ENCODE assay signal across 8 cellular contexts in the genomic region with DNA sequence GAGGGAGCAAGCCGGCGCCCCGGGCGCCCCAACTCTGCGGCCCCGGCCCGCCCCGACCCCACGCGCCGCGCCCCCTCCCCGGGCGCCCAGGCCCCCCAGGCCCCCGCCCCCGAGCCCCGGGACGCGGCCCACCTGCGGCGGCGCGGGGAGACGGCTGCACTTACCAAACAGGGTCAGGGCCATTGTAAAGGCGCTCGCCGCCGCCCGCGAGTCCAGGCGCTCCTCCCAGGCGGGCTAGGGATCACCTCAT. TPM values are rescaled to one million over a fixed set of nuclear protein-coding genes. Genes with fewer than 3 reads are reported as not detected.
DNase-seq lines count a peak whose midpoint lies in the region; ATAC-seq, FAIRE-seq and TF ChIP-seq lines count a peak whose summit lies in the region.

No MANE protein-coding gene starts in this region.

- no peak overlapping the region for H3K27ac Mint-ChIP-seq in activated CD8-positive, alpha-beta memory T cell treated with anti-CD3 and anti-CD28 coated beads, Interleukin-2, amount 10 ng/mL, durations not matched to agents 7 days and 5 days

- H3K9me3 Mint-ChIP-seq in activated CD8-positive, alpha-beta memory T cell treated with anti-CD3 and anti-CD28 coated beads, Interleukin-2, amount 10 ng/mL, durations not matched to agents 7 days and 5 days (ENCODE audit: low read depth): no peaks in the 10 kb centered on the region

- ATAC-seq in activated CD8-positive, alpha-beta memory T cell treated with anti-CD3 and anti-CD28 coated beads, Interleukin-2, amount 10 ng/mL, durations not matched to agents 7 days and 5 days: no peak
- ATAC-seq in HG03442 (IDR thresholded peaks at IDR 0.05; ENCODE audit: unreplicated experiment): peak; percentile 37

- H3K4me3 Mint-ChIP-seq in activated CD8-positive, alpha-beta memory T cell treated with anti-CD3 and anti-CD28 coated beads, Interleukin-2, amount 10 ng/mL, durations not matched to agents 7 days and 5 days: peak overlapping the region; percentile 71

- H3K4me1 ChIP-seq in ascending aorta (peaks cover 0 to 6% of the 10 kb centered on the region in 2 donors), testis (no peaks in the 10 kb centered on the region)

- FAIRE-seq in GM19239 (lab: Jason Lieb, UNC): no peak

- no peak for TF ChIP-seq CTCF in ascending aorta (IDR thresholded peaks at IDR 0.05)
- no peak for TF ChIP-seq CTCF in kidney epithelial cell (IDR thresholded peaks at IDR 0.05; ENCODE audit: insufficient read depth, low read length, poor library complexity, severe bottlenecking)
- TF ChIP-seq CTCF in testis (IDR thresholded peaks at IDR 0.05): no peak
- TF ChIP-seq CTCF in GM20000 (IDR thresholded peaks at IDR 0.05; ENCODE audit: extremely low read depth, missing control alignments): no peak

- H3K27me3 Mint-ChIP-seq in activated CD8-positive, alpha-beta memory T cell treated with anti-CD3 and anti-CD28 coated beads, Interleukin-2, amount 10 ng/mL, durations not matched to agents 7 days and 5 days: peaks cover 62% of the 10 kb centered on the region

- no peak for DNase-seq in activated CD8-positive, alpha-beta memory T cell treated with anti-CD3 and anti-CD28 coated beads, Interleukin-2, amount 10 ng/mL, durations not matched to agents 7 days and 5 days
- no peak for DNase-seq in activated CD8-positive, alpha-beta memory T cell treated with anti-CD3 and anti-CD28 coated beads for 24 hours
- DNase-seq in ascending aorta (ENCODE audit: low spot score in 2 of 2) (peak in 1 of 2 donors; percentile 65), kidney epithelial cell (ENCODE audit: low read depth) (no peak), testis (peak; percentile 47), GM20000 (ENCODE audit: low spot score) (no peak), GM19239 (ENCODE audit: insufficient read length, low spot score) (no peak)

- H3K9me3 ChIP-seq in ascending aorta: no peaks in the 10 kb centered on the region
- no peaks in the 10 kb centered on the region for H3K9me3 ChIP-seq in testis

- intact Hi-C loops in ascending aorta (cut with DNase I): loop anchor here (10.0 kb wide), 1 partner anchor 160 kb away; a partner anchor contains a TSS
- intact Hi-C loops in testis (cut with DNase I; ENCODE audit: low total_unique reads): no loop called here

- CTCF ChIA-PET in activated CD8-positive, alpha-beta memory T cell treated with anti-CD3 and anti-CD28 coated beads, Interleukin-2, amount 10 ng/mL, durations not matched to agents 7 days and 5 days (lab: Charles Lee): interaction anchor here (1.2 to 2.7 kb wide), 6 partner anchors 15 to 307 kb away, joined by 3 to 17 read pairs (median 4); no protein-coding TSS in a partner anchor

- peaks cover 10% of the 10 kb centered on the region for H3K4me1 Mint-ChIP-seq in activated CD8-positive, alpha-beta memory T cell treated with anti-CD3 and anti-CD28 coated beads, Interleukin-2, amount 10 ng/mL, durations not matched to agents 7 days and 5 days

- 0% methylated on average over 3 to 10 of the region's 32 CpGs for WGBS in testis, 2 donors

- H3K4me3 ChIP-seq in ascending aorta (peak overlapping the region; percentile 86 to 96), kidney epithelial cell (ENCODE audit: low read depth, low read length) (peak overlapping the region; percentile 68), testis (peak overlapping the region; percentile 73 to 81)

- TF ChIP-seq POLR2A in testis (IDR thresholded peaks at IDR 0.05): no peak

- H3K27ac ChIP-seq in ascending aorta (peak overlapping the region; percentile 88 to 96), testis (peak overlapping the region; percentile 79 to 80)

- H3K36me3 Mint-ChIP-seq in activated CD8-positive, alpha-beta memory T cell treated with anti-CD3 and anti-CD28 coated beads, Interleukin-2, amount 10 ng/mL, durations not matched to agents 7 days and 5 days: peaks cover 1% of the 10 kb centered on the region

- H3K27me3 ChIP-seq in ascending aorta: no peaks in the 10 kb centered on the region
- no peaks in the 10 kb centered on the region for H3K27me3 ChIP-seq in kidney epithelial cell (ENCODE audit: control insufficient read depth, insufficient read depth, low read length)
- no peaks in the 10 kb centered on the region for H3K27me3 ChIP-seq in testis

- H3K36me3 ChIP-seq in ascending aorta (no peaks in the 10 kb centered on the region), kidney epithelial cell (ENCODE audit: control insufficient read depth, insufficient read depth, low read length) (no peaks in the 10 kb centered on the region), testis (ENCODE audit: low read depth, missing control alignments) (no peaks in the 10 kb centered on the region)

RNA-seq across cellular contexts. Expression of a gene that starts 0.5 kb away (rescaled TPM):
- 1 to 10 TPM; 1.7 to 4.5 TPM for total RNA-seq in activated CD8-positive, alpha-beta memory T cell treated with anti-CD3 and anti-CD28 coated beads, Interleukin-2, amount 10 ng/mL, durations not matched to agents 7 days and 5 days
- total RNA-seq in ascending aorta (7.8 TPM), kidney epithelial cell (19.3 and 23.7 TPM in 2 replicates), testis (10 to 100 TPM; 30.1 to 47.7 TPM)
- polyA plus RNA-seq in testis (ENCODE audit: insufficient read depth, low read depth, low replicate concordance): 42.6 TPM
